In the genomic region with DNA sequence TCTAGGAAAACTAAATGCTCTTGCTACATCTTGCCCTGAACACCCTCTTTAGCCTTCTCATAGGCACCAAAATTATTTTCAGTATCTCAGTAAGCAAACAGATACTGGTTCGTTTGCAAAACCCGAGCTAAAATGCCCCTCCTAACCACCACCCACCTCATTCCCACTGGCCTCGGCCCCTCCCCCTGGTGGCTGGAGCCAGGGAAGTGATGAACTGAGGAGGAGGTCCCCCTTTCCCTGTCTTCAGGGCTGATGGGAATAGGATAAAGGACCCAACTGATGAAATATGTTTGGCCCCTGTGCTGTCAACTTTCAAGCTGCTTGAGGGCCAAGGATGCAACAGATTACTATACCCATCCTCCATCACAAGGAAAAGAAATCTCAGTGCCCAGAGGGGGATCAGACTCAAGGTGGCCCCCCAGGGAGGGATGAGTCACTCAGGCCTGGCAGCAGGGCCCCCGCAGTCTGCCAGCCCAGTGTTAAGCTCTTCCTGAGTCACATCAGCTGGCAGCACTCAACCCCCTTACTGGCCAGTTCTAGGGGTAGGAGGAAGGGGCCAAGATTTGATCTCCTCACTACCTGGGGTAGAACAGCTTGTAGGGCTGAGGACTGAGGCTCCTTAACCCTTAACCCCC, we compare ENCODE assay signal across 9 cellular contexts. TPM values are rescaled to one million over a fixed set of nuclear protein-coding genes. Genes with fewer than 3 reads are reported as not detected.
DNase-seq lines count a peak whose midpoint lies in the region; TF ChIP-seq lines count a peak whose summit lies in the region.
"Had no signal": no experiment of that assay in that cellular context is flagged by ENCODE, and none has a peak within 500 bp of the region (broad histone marks: within the 10 kb centered on the region; RNA-seq: fewer than 3 reads in every experiment).

No MANE protein-coding gene starts in this region.

- H3K9me3 ChIP-seq in A673 (ENCODE audit: low read depth, low read length, poor library complexity, severe bottlenecking) (no peaks in the 10 kb centered on the region), HEK293 (ENCODE audit: control insufficient read depth, insufficient read depth, low read depth, low read length) (no peaks in the 10 kb centered on the region), ascending aorta (no peaks in the 10 kb centered on the region)

- DNase-seq in A673 (ENCODE audit: low spot score): peak; percentile 65
- no peak for DNase-seq in ascending aorta (ENCODE audit: low spot score in 2 of 2)
- DNase-seq in kidney tubule cell (ENCODE audit: low spot score): peak; percentile 72
- DNase-seq in NCI-H774 (lab: John Stamatoyannopoulos, UW): no peak
- no peak for DNase-seq in GM19238 (ENCODE audit: insufficient read length, low spot score)
- DNase-seq in activated gamma-delta T cell (lab: John Stamatoyannopoulos, UW): no peak
- no peak for DNase-seq in COR-L47 (lab: John Stamatoyannopoulos, UW)
- DNase-seq: activated CD4-positive, alpha-beta T cell treated with anti-CD3 and anti-CD28 coated beads, Interleukin-2, amount 50 U/mL, for 4 hours had no signal

- H3K36me3 ChIP-seq in A673 (ENCODE audit: insufficient read depth, low read length, poor library complexity, severe bottlenecking) (peaks cover 57% of the 10 kb centered on the region), HEK293 (ENCODE audit: control insufficient read depth in 2 of 2, insufficient read depth in 1 of 2, low read length in 2 of 2) (peaks cover 30 to 58% of the 10 kb centered on the region in 2 experiments), ascending aorta (peaks cover 41 to 45% of the 10 kb centered on the region in 2 donors)

- TSS peak; percentile 26 for BruUV-seq in A673 (replicated peaks; lab: Mats Ljungman, UMichigan)

- H3K4me3 ChIP-seq in A673 (ENCODE audit: low read depth, low read length, poor library complexity, severe bottlenecking): peak overlapping the region; percentile 99
- no peak overlapping the region for H3K4me3 ChIP-seq in HEK293 (ENCODE audit: low read depth, low read length)
- peak overlapping the region; percentile 69 to 89 for H3K4me3 ChIP-seq in ascending aorta

- intact Hi-C loops in A673 (cut with micrococcal nuclease; ENCODE audit: unreplicated experiment) (loop anchor here (5.0 kb wide), 1 partner anchor 34 kb away; the partner anchor contains the start of genes NABP2 and RNF41), ascending aorta (cut with DNase I) (no loop called here)

- CTCF ChIA-PET in A673 (lab: Charles Lee) (interaction anchor here (1.4 kb wide), 1 partner anchor 10 kb away, joined by 4 read pairs; no protein-coding TSS in a partner anchor), HEK293 (lab: Yijun Ruan, JAX) (interaction anchor here (0.5 to 2.3 kb wide), 16 partner anchors 10 to 1875 kb away, joined by 3 to 10 read pairs (median 4); partner anchors contain the start of genes RNF41 and SMARCC2)

- POLR2A ChIA-PET in A673 (lab: Charles Lee; ENCODE audit: low non-redundant PET): interaction anchor here (0.6 to 0.9 kb wide), 3 partner anchors 10 to 137 kb away, joined by 3 read pairs; no protein-coding TSS in a partner anchor
- POLR2A ChIA-PET in HEK293 (lab: Yijun Ruan, JAX): interaction anchor here (0.6 to 3.5 kb wide), 5 partner anchors 9 to 101 kb away, joined by 3 to 26 read pairs (median 3); partner anchors contain the start of gene COQ10A

- peak overlapping the region; percentile 35 for H3K27ac ChIP-seq in A673 (ENCODE audit: low read depth, low read length, poor library complexity, severe bottlenecking)
- H3K27ac ChIP-seq in HEK293 (ENCODE audit: extremely low read depth, low read depth, low read length): no peak overlapping the region; the same call in 1 of the 2 replicates
- peak overlapping the region; percentile 6 to 89 for H3K27ac ChIP-seq in ascending aorta

- H3K4me1 ChIP-seq in A673 (ENCODE audit: insufficient read depth, low read length, poor library complexity, severe bottlenecking) (peaks cover 20% of the 10 kb centered on the region), HEK293 (ENCODE audit: control insufficient read depth, insufficient read depth, low read length) (peaks cover 13% of the 10 kb centered on the region), ascending aorta (peaks cover 3 to 19% of the 10 kb centered on the region in 2 donors)

- H3K27me3 ChIP-seq in A673 (replicated peaks; ENCODE audit: insufficient read depth, low read depth, low read length, poor library complexity): no peaks in the 10 kb centered on the region
- H3K27me3 ChIP-seq in ascending aorta: no peaks in the 10 kb centered on the region

- no peak for TF ChIP-seq CTCF in A673 (conservative IDR thresholded peaks at IDR 0.05; ENCODE audit: low read depth, low read length)
- TF ChIP-seq CTCF in HEK293 (tag by site-specific recombination; IDR thresholded peaks at IDR 0.05): peak; percentile 17; the same call in 1 of the 2 replicates
- TF ChIP-seq CTCF in ascending aorta (IDR thresholded peaks at IDR 0.05): no peak

TF ChIP-seq in HEK293, 187 proteins besides CTCF, POLR2A, EP300 and RAD21 (continues in another document):
- TF ChIP-seq ZSCAN5A (tag by site-specific recombination; IDR thresholded peaks at IDR 0.05) (no peak), GLIS2 (tag by site-specific recombination; IDR thresholded peaks at IDR 0.05) (peak; percentile 79), OSR2 (tag by site-specific recombination; IDR thresholded peaks at IDR 0.05) (no peak), GLIS1 (tag by site-specific recombination; IDR thresholded peaks at IDR 0.05) (peak; percentile 97), SCRT2 (tag by site-specific recombination; IDR thresholded peaks at IDR 0.05) (peak; percentile 60; the same call in 1 of the 2 replicates), ZNF830 (tag by site-specific recombination; IDR thresholded peaks at IDR 0.05; ENCODE audit: low read depth) (no peak), HIC1 (tag by site-specific recombination; IDR thresholded peaks at IDR 0.05) (0 out of 2 replicates have a peak, but pooled peaks have one; percentile 13), ZNF600 (tag by site-specific recombination; IDR thresholded peaks at IDR 0.05) (no peak), ZBTB20 (tag by site-specific recombination; IDR thresholded peaks at IDR 0.05) (0 out of 2 replicates have a peak, but pooled peaks have one; percentile 28), ZNF670 (tag by site-specific recombination; IDR thresholded peaks at IDR 0.05; ENCODE audit: low read depth) (no peak), SP2 (tag by site-specific recombination; IDR thresholded peaks at IDR 0.05) (0 out of 2 replicates have a peak, but pooled peaks have one; percentile 18), WT1 (tag by site-specific recombination; IDR thresholded peaks at IDR 0.05) (no peak), ZIC2 (tag by site-specific recombination; IDR thresholded peaks at IDR 0.05) (peak; percentile 79), ZNF138 (tag by site-specific recombination; IDR thresholded peaks at IDR 0.05; ENCODE audit: borderline replicate concordance) (no peak), ZNF335 (tag by site-specific recombination; conservative IDR thresholded peaks at IDR 0.05) (no peak)
- TF ChIP-seq, protein P1, sequence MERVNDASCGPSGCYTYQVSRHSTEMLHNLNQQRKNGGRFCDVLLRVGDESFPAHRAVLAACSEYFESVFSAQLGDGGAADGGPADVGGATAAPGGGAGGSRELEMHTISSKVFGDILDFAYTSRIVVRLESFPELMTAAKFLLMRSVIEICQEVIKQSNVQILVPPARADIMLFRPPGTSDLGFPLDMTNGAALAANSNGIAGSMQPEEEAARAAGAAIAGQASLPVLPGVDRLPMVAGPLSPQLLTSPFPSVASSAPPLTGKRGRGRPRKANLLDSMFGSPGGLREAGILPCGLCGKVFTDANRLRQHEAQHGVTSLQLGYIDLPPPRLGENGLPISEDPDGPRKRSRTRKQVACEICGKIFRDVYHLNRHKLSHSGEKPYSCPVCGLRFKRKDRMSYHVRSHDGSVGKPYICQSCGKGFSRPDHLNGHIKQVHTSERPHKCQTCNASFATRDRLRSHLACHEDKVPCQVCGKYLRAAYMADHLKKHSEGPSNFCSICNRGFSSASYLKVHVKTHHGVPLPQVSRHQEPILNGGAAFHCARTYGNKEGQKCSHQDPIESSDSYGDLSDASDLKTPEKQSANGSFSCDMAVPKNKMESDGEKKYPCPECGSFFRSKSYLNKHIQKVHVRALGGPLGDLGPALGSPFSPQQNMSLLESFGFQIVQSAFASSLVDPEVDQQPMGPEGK (tag by site-specific recombination; IDR thresholded peaks at IDR 0.05): peak; percentile 54; the same call in 1 of the 2 replicates

RNA-seq across cellular contexts. Expression of gene ANKRD52, which starts 1.7 kb away (rescaled TPM):
- total RNA-seq in A673 (2021): 74.6 and 74.7 TPM in 2 replicates
- 17.5 TPM for total RNA-seq in ascending aorta

RNA-seq across cellular contexts. Expression of gene COQ10A, which starts 10.3 kb away (rescaled TPM):
- total RNA-seq in A673 (2021): 13.6 and 17.0 TPM in 2 replicates
- 4.8 TPM for total RNA-seq in ascending aorta

RNA-seq across cellular contexts. Expression of gene SLC39A5, which starts 26.6 kb away (rescaled TPM):
- total RNA-seq in A673 (2021) (0.85 TPM in 1 of 2 replicates, not detected in the other), ascending aorta (not detected)

RNA-seq across cellular contexts. Expression of gene NABP2, which starts 32.3 kb away (rescaled TPM):
- total RNA-seq in A673 (2021): 67.5 and 73.2 TPM in 2 replicates
- total RNA-seq in ascending aorta: 2.8 TPM

RNA-seq across cellular contexts. Expression of gene RNF41, which starts 34.7 kb away (rescaled TPM):
- total RNA-seq in A673 (2021): 48.1 and 49.5 TPM in 2 replicates
- 50.3 TPM for total RNA-seq in ascending aorta

Comparison
In these comparisons a context has a peak if more than half of its experiments do, and no peak if none do; other contexts are left out.
1. DNase-seq: peak in A673 (single experiment) and kidney tubule cell (single experiment); none in ascending aorta (0 of 2), NCI-H774 (single experiment), GM19238 (single experiment), activated gamma-delta T cell (single experiment) and COR-L47 (single experiment).